10 cellular contexts compared by ENCODE assay signal in genomic region chrX:135572436-135572835, GRCh38. TPM values are rescaled to one million over a fixed set of nuclear protein-coding genes. Genes with fewer than 3 reads are reported as not detected.
A peak's percentile ranks its signal among the peaks of the same experiment; 100 is the strongest.
DNase-seq lines count a peak whose midpoint lies in the region; ATAC-seq, FAIRE-seq and TF ChIP-seq lines count a peak whose summit lies in the region.
"Had no signal": no experiment of that assay in that cellular context is flagged by ENCODE, and none has a peak within 500 bp of the region (broad histone marks: within the 10 kb centered on the region; RNA-seq: fewer than 3 reads in every experiment).

No MANE protein-coding gene starts in this region.

- H3K9me3 ChIP-seq in Karpas-422 (ENCODE audit: low read length), result no peaks in the 10 kb centered on the region
- H3K9me3 ChIP-seq in neural progenitor cell (ENCODE audit: low read depth), result peaks cover 3% of the 10 kb centered on the region

- H3K9me3 Mint-ChIP-seq in chondrocyte (ENCODE audit: low read depth) (no peaks in the 10 kb centered on the region), neural progenitor cell (no peaks in the 10 kb centered on the region), WTC11 (no peaks in the 10 kb centered on the region)

- H3K27ac Mint-ChIP-seq in chondrocyte (ENCODE audit: unreplicated experiment) (no peak overlapping the region), neural progenitor cell (no peak overlapping the region), WTC11 (no peak overlapping the region)

- H3K4me3 Mint-ChIP-seq in chondrocyte (ENCODE audit: unreplicated experiment) (no peak overlapping the region), neural progenitor cell (no peak overlapping the region), WTC11 (no peak overlapping the region)

- H3K4me3 ChIP-seq in Karpas-422 (ENCODE audit: low read length) (no peak overlapping the region), neural progenitor cell (no peak overlapping the region)

- H2AFZ ChIP-seq in Karpas-422 (ENCODE audit: low read length), result no peak overlapping the region
- no peak overlapping the region for H2AFZ ChIP-seq in neural progenitor cell (replicated peaks)

- POLR2A ChIA-PET in HEK293T (lab: Yijun Ruan, JAX) (no interaction called here), WTC11 (lab: Charles Lee) (no interaction called here)

- H3K9ac ChIP-seq in Karpas-422 (ENCODE audit: low read length) (no peak overlapping the region), neural progenitor cell (no peak overlapping the region)

- H3K27me3 ChIP-seq in Karpas-422 (ENCODE audit: low read length) (no peaks in the 10 kb centered on the region), neural progenitor cell (no peaks in the 10 kb centered on the region)

- TF ChIP-seq CTCF in D721Med (IDR thresholded peaks at IDR 0.05; ENCODE audit: insufficient read depth, missing control alignments), result peak; percentile 48
- peak; percentile 78 for TF ChIP-seq CTCF in chondrocyte (IDR thresholded peaks at IDR 0.05)
- peak; percentile 47 for TF ChIP-seq CTCF in neural progenitor cell (IDR thresholded peaks at IDR 0.05)
- TF ChIP-seq CTCF in WTC11 (IDR thresholded peaks at IDR 0.05), result no peak

- FAIRE-seq in D721Med (lab: Jason Lieb, UNC), result no peak

- H3K36me3 ChIP-seq in Karpas-422 (ENCODE audit: insufficient read depth, low read length) (no peaks in the 10 kb centered on the region), neural progenitor cell (no peaks in the 10 kb centered on the region)

- CTCF ChIA-PET in HEK293T (lab: Yijun Ruan, JAX) (interaction anchor here (1.2 kb wide), 1 partner anchor 12 kb away, joined by 3 read pairs; no protein-coding TSS in a partner anchor), WTC11 (lab: Charles Lee) (no interaction called here)

- no peak for DNase-seq in D721Med (ENCODE audit: insufficient read length, low spot score)
- peak; percentile 41 for DNase-seq in Karpas-422
- DNase-seq in chondrocyte (ENCODE audit: low spot score), result no peak
- no peak for DNase-seq in neural progenitor cell (ENCODE audit: low spot score)
- no peak for DNase-seq in HEK293T (ENCODE audit: extremely low spot score)
- no peak for DNase-seq in WTC11 (ENCODE audit: low spot score)
- no peak for DNase-seq in 8988T
- DNase-seq: activated naive CD4-positive, alpha-beta T cell; kidney glomerular epithelial cell had no signal

- H3K36me3 Mint-ChIP-seq in chondrocyte (ENCODE audit: low read depth) (no peaks in the 10 kb centered on the region), neural progenitor cell (peaks cover 8% of the 10 kb centered on the region), WTC11 (no peaks in the 10 kb centered on the region)

- no peaks in the 10 kb centered on the region for H3K9me2 ChIP-seq in Karpas-422 (replicated peaks; ENCODE audit: insufficient read depth, low read length)

- H3K27me3 Mint-ChIP-seq in chondrocyte (ENCODE audit: low read depth) (no peaks in the 10 kb centered on the region), neural progenitor cell (ENCODE audit: insufficient read depth, low read depth) (no peaks in the 10 kb centered on the region), WTC11 (ENCODE audit: low read depth) (no peaks in the 10 kb centered on the region)

- ATAC-seq in GM21381 (IDR thresholded peaks at IDR 0.05; ENCODE audit: unreplicated experiment), result no peak
- no peak for ATAC-seq in WTC11

- no peaks in the 10 kb centered on the region for H4K20me1 ChIP-seq in Karpas-422 (ENCODE audit: insufficient read depth, low read depth, low read length)
- no peaks in the 10 kb centered on the region for H4K20me1 ChIP-seq in neural progenitor cell (ENCODE audit: low read depth)

- H3K4me1 Mint-ChIP-seq in chondrocyte (ENCODE audit: low read depth) (no peaks in the 10 kb centered on the region), neural progenitor cell (no peaks in the 10 kb centered on the region), WTC11 (peaks cover 3% of the 10 kb centered on the region)

- H3K79me2 ChIP-seq in Karpas-422 (ENCODE audit: low read length) (no peaks in the 10 kb centered on the region), neural progenitor cell (ENCODE audit: low read depth) (no peaks in the 10 kb centered on the region)

- H3K27ac ChIP-seq in Karpas-422 (ENCODE audit: low read length) (no peak overlapping the region), neural progenitor cell (no peak overlapping the region)

- no peaks in the 10 kb centered on the region for H3F3A ChIP-seq in neural progenitor cell (ENCODE audit: low read depth)

- H3K4me2 ChIP-seq in Karpas-422 (ENCODE audit: low read depth, low read length, poor library complexity, severe bottlenecking), result no peak overlapping the region
- H3K4me2 ChIP-seq in neural progenitor cell, result no peak overlapping the region

- no peaks in the 10 kb centered on the region for H3K4me1 ChIP-seq in Karpas-422 (ENCODE audit: low read length)
- no peaks in the 10 kb centered on the region for H3K4me1 ChIP-seq in neural progenitor cell

TF ChIP-seq in HEK293T, 16 proteins besides CTCF, POLR2A, EP300 and RAD21:
- TF ChIP-seq BHLHE40 (IDR thresholded peaks at IDR 0.05; ENCODE audit: borderline replicate concordance), result no peak
- no peak for TF ChIP-seq FOXM1 (IDR thresholded peaks at IDR 0.05; ENCODE audit: borderline replicate concordance)
- TF ChIP-seq CTBP1 (IDR thresholded peaks at IDR 0.05; ENCODE audit: borderline replicate concordance), result no peak
- no peak for TF ChIP-seq PKNOX1 (IDR thresholded peaks at IDR 0.05)
- TF ChIP-seq SP1 (IDR thresholded peaks at IDR 0.05), result no peak
- no peak for TF ChIP-seq ZNF384 (IDR thresholded peaks at IDR 0.05)
- TF ChIP-seq HDGF (IDR thresholded peaks at IDR 0.05; ENCODE audit: borderline replicate concordance), result no peak
- TF ChIP-seq ELF4 (IDR thresholded peaks at IDR 0.05), result no peak
- TF ChIP-seq TARDBP (IDR thresholded peaks at IDR 0.05), result no peak
- TF ChIP-seq NFRKB (IDR thresholded peaks at IDR 0.05), result no peak
- no peak for TF ChIP-seq SUZ12 (IDR thresholded peaks at IDR 0.05)
- no peak for TF ChIP-seq ARNT (IDR thresholded peaks at IDR 0.05)

TF ChIP-seq in WTC11, 78 proteins besides CTCF, POLR2A, EP300 and RAD21 (continues in another document):
- TF ChIP-seq NFYB (CRISPR knock-in tag; conservative IDR thresholded peaks at IDR 0.05; ENCODE audit: low read depth) (no peak), ZMAT4 (CRISPR knock-in tag; IDR thresholded peaks at IDR 0.05) (no peak), IRF1 (CRISPR knock-in tag; IDR thresholded peaks at IDR 0.05) (no peak), ARID4B (CRISPR knock-in tag; IDR thresholded peaks at IDR 0.05; ENCODE audit: borderline replicate concordance) (no peak), MXD4 (CRISPR knock-in tag; IDR thresholded peaks at IDR 0.05; ENCODE audit: borderline replicate concordance) (no peak), OVOL2 (CRISPR knock-in tag; IDR thresholded peaks at IDR 0.05; ENCODE audit: borderline replicate concordance) (no peak), USF2 (CRISPR knock-in tag; IDR thresholded peaks at IDR 0.05) (no peak), TEAD1 (CRISPR knock-in tag; IDR thresholded peaks at IDR 0.05) (no peak)

RNA-seq across cellular contexts. Expression of gene INTS6L, which starts 52.0 kb away (rescaled TPM):
- total RNA-seq in Karpas-422 (2014; rRNA removed; shearing (Covaris generic); ENCODE audit: low replicate concordance), result 17.7 and 31.1 TPM in 2 replicates
- total RNA-seq in chondrocyte, result 5.8 to 7.7 TPM (median 6.0 TPM) in 3 replicates
- total RNA-seq in neural progenitor cell (ENCODE audit: low replicate concordance), result 10.4 and 18.3 TPM in 2 replicates
- 5.4 to 8.2 TPM (median 6.5 TPM) in 3 replicates for total RNA-seq in WTC11 (2021)
